ENCODE assay signal across 23 cellular contexts in genomic region chr12:65051196-65051595, GRCh38.
"Had no signal": no experiment of that assay in that cellular context is flagged by ENCODE, and none has a peak within 500 bp of the region (broad histone marks: within the 10 kb centered on the region; RNA-seq: fewer than 3 reads in every experiment).

No MANE protein-coding gene starts in this region.

- H3K27ac ChIP-seq: brain microvascular endothelial cell, coronary artery, ovary, skin epidermis, tibial nerve had no signal

- H3K4me3 ChIP-seq: coronary artery, ovary, skin epidermis, tibial nerve had no signal

- H3K9me3 Mint-ChIP-seq: activated CD4-positive, alpha-beta memory T cell treated with anti-CD3 and anti-CD28 coated beads, Interleukin-2, amount 10 ng/mL, durations not matched to agents 7 days and 5 days; activated CD4-positive, alpha-beta T cell treated with anti-CD3 and anti-CD28 coated beads, Interleukin-2, amount 10 ng/mL, durations not matched to agents 7 days and 5 days; activated T-cell treated with anti-CD3 and anti-CD28 coated beads, Interleukin-2, amount 50 U/mL, for 4 hours; activated T-helper 17 cell treated with anti-CD3 and anti-CD28 coated beads, Interleukin-2, amount 50 U/mL, for 72 hours; effector memory CD8-positive, alpha-beta T cell; nephron had no signal

- H3K4me1 Mint-ChIP-seq: activated CD4-positive, alpha-beta memory T cell treated with anti-CD3 and anti-CD28 coated beads, Interleukin-2, amount 10 ng/mL, durations not matched to agents 7 days and 5 days; activated CD4-positive, alpha-beta T cell treated with anti-CD3 and anti-CD28 coated beads, Interleukin-2, amount 10 ng/mL, durations not matched to agents 7 days and 5 days; activated T-helper 17 cell treated with anti-CD3 and anti-CD28 coated beads, Interleukin-2, amount 50 U/mL, for 72 hours; stimulated activated naive B cell treated with anti-CD40 and anti-IgM and Interleukin-4, amounts not matched to agents 10 μg/mL and 1 μg/mL and 100 μg/mL, for 72 hours; T-helper 17 cell had no signal

- H3K27me3 ChIP-seq: ovary, tibial nerve had no signal

- H3K27me3 Mint-ChIP-seq: progenitor cell of endocrine pancreas had no signal

- H3K4me3 Mint-ChIP-seq: activated CD4-positive, alpha-beta memory T cell treated with anti-CD3 and anti-CD28 coated beads, Interleukin-2, amount 10 ng/mL, durations not matched to agents 7 days and 5 days; activated CD4-positive, alpha-beta T cell treated with anti-CD3 and anti-CD28 coated beads, Interleukin-2, amount 10 ng/mL, durations not matched to agents 7 days and 5 days; activated T-cell treated with anti-CD3 and anti-CD28 coated beads, Interleukin-2, amount 50 U/mL, for 4 hours; activated T-helper 17 cell treated with anti-CD3 and anti-CD28 coated beads, Interleukin-2, amount 50 U/mL, for 72 hours; effector memory CD8-positive, alpha-beta T cell; nephron; stimulated activated naive B cell treated with anti-CD40 and anti-IgM and Interleukin-4, amounts not matched to agents 10 μg/mL and 1 μg/mL and 100 μg/mL, for 72 hours; T-helper 17 cell had no signal

- ATAC-seq: activated T-cell treated with anti-CD3 and anti-CD28 coated beads, Interleukin-2, amount 50 U/mL, for 4 hours; activated T-helper 17 cell treated with anti-CD3 and anti-CD28 coated beads, Interleukin-2, amount 50 U/mL, for 72 hours; effector memory CD8-positive, alpha-beta T cell; left ventricle myocardium superior; sciatic nerve; stimulated activated naive B cell treated with anti-CD40 and anti-IgM and Interleukin-4, amounts not matched to agents 10 μg/mL and 1 μg/mL and 100 μg/mL, for 72 hours; T-helper 17 cell had no signal

- H3K4me1 ChIP-seq: tibial nerve had no signal

- H3K27ac Mint-ChIP-seq: activated CD4-positive, alpha-beta memory T cell treated with anti-CD3 and anti-CD28 coated beads, Interleukin-2, amount 10 ng/mL, durations not matched to agents 7 days and 5 days; activated CD4-positive, alpha-beta T cell treated with anti-CD3 and anti-CD28 coated beads, Interleukin-2, amount 10 ng/mL, durations not matched to agents 7 days and 5 days; activated T-helper 17 cell treated with anti-CD3 and anti-CD28 coated beads, Interleukin-2, amount 50 U/mL, for 72 hours; effector memory CD8-positive, alpha-beta T cell; nephron; progenitor cell of endocrine pancreas; stimulated activated naive B cell treated with anti-CD40 and anti-IgM and Interleukin-4, amounts not matched to agents 10 μg/mL and 1 μg/mL and 100 μg/mL, for 72 hours; T-helper 17 cell had no signal

- H3K36me3 Mint-ChIP-seq: stimulated activated naive B cell treated with anti-CD40 and anti-IgM and Interleukin-4, amounts not matched to agents 10 μg/mL and 1 μg/mL and 100 μg/mL, for 72 hours had no signal

- H3K36me3 ChIP-seq: brain microvascular endothelial cell, ovary, tibial nerve had no signal

- H3K9me3 ChIP-seq: ovary, tibial nerve had no signal

- DNase-seq: activated CD4-positive, alpha-beta memory T cell treated with anti-CD3 and anti-CD28 coated beads, Interleukin-2, amount 10 ng/mL, durations not matched to agents 7 days and 5 days; activated CD4-positive, alpha-beta T cell treated with anti-CD3 and anti-CD28 coated beads, Interleukin-2, amount 10 ng/mL, durations not matched to agents 7 days and 5 days; activated CD4-positive, CD25-positive, alpha-beta regulatory T cell treated with anti-CD3 and anti-CD28 coated beads, Interleukin-2, amount 50 U/mL, for 72 hours; activated CD8-positive, alpha-beta memory T cell treated with anti-CD3 and anti-CD28 coated beads, Interleukin-2, amount 50 U/mL, for 48 hours; activated gamma-delta T cell treated with Interleukin-2 at 50 U/mL for 16 hours; activated naive CD4-positive, alpha-beta T cell treated with anti-CD3 and anti-CD28 coated beads, Interleukin-2, amount 50 U/mL, for 16 hours; activated T-cell treated with anti-CD3 and anti-CD28 coated beads, Interleukin-2, amount 50 U/mL, for 4 hours; amniotic stem cell; brain microvascular endothelial cell; effector memory CD8-positive, alpha-beta T cell; foreskin melanocyte; left ventricle myocardium superior; ovary; stimulated activated naive B cell treated with anti-CD40 and anti-IgM and Interleukin-4, amounts not matched to agents 10 μg/mL and 1 μg/mL and 100 μg/mL, for 72 hours; T-helper 17 cell; T1000 had no signal
